In genomic region chr17:50139950-50140885, GRCh38 we compare ENCODE assay signal across 8 cellular contexts. TPM values are rescaled to one million over a fixed set of nuclear protein-coding genes. Genes with fewer than 3 reads are reported as not detected.
A peak's percentile ranks its signal among the peaks of the same experiment; 100 is the strongest.
DNase-seq lines count a peak whose midpoint lies in the region; ATAC-seq and TF ChIP-seq lines count a peak whose summit lies in the region.

No MANE protein-coding gene starts in this region.

- H3K4me1 ChIP-seq in OCI-LY7 (ENCODE audit: insufficient read depth, low read length, poor library complexity, severe bottlenecking) (peaks cover 24% of the 10 kb centered on the region), esophagus muscularis mucosa (peaks cover 24 to 53% (median 50%) of the 10 kb centered on the region in 4 donors), stomach (peaks cover 9 to 51% (median 33%) of the 10 kb centered on the region in 4 donors)

- H3K27me3 ChIP-seq in esophagus muscularis mucosa (no peaks in the 10 kb centered on the region), stomach (no peaks in the 10 kb centered on the region)

- H3K36me3 ChIP-seq in OCI-LY7 (ENCODE audit: insufficient read depth, low read length): peaks cover 99% of the 10 kb centered on the region
- H3K36me3 ChIP-seq in esophagus muscularis mucosa: peaks cover 75 to 100% (median 99%) of the 10 kb centered on the region in 4 donors
- H3K36me3 ChIP-seq in stomach: peaks cover 86 to 100% (median 100%) of the 10 kb centered on the region in 4 donors

- H3K27me3 Mint-ChIP-seq in natural killer cell treated with Interleukin-12 subunit alpha and Interleukin-12 subunit beta and Interleukin-15 and Interleukin-18, amount 100 ng/mL, for 72 hours: no peaks in the 10 kb centered on the region

- DNase-seq in ELR (ENCODE audit: low read depth): peak; percentile 87
- DNase-seq in OCI-LY7 (ENCODE audit: low spot score): peak; percentile 63
- peak; percentile 77 for DNase-seq in activated T-cell treated with anti-CD3 and anti-CD28 coated beads for 48 hours (ENCODE audit: low read depth)
- no peak for DNase-seq in esophagus muscularis mucosa (ENCODE audit: extremely low spot score)
- DNase-seq in natural killer cell treated with Interleukin-12 subunit alpha and Interleukin-12 subunit beta and Interleukin-15 and Interleukin-18, amount 100 ng/mL, for 72 hours (ENCODE audit: low spot score): peak; percentile 76
- DNase-seq in stomach: peak; percentile 81
- DNase-seq in amniotic stem cell (lab: John Stamatoyannopoulos, UW): no peak

- TF ChIP-seq POLR2A in esophagus muscularis mucosa (IDR thresholded peaks at IDR 0.05; ENCODE audit: low read depth) (no peak), stomach (IDR thresholded peaks at IDR 0.05) (no peak)

- TF ChIP-seq CTCF in OCI-LY7 (conservative IDR thresholded peaks at IDR 0.05; ENCODE audit: low read length) (peak; percentile 87), esophagus muscularis mucosa (IDR thresholded peaks at IDR 0.05) (peak; percentile 95 to 97 (median 96)), stomach (IDR thresholded peaks at IDR 0.05) (peak in 6 of 7 experiments; percentile 75 to 97 (median 96))

- CTCF ChIA-PET in OCI-LY7 (lab: Charles Lee; ENCODE audit: unreplicated experiment): no interaction called here

- POLR2A ChIA-PET in OCI-LY7 (lab: Charles Lee): no interaction called here

- intact Hi-C loops in OCI-LY7 (cut with micrococcal nuclease; ENCODE audit: unreplicated experiment) (loop anchor here (1.0 kb wide), 1 partner anchor 21 kb away; no protein-coding TSS in a partner anchor), esophagus muscularis mucosa (cut with DNase I) (no loop called here), stomach (cut with DNase I; ENCODE audit: low total_unique reads) (loop anchor here (5.0 kb wide), 1 partner anchor 33 kb away; no protein-coding TSS in a partner anchor)

- H3K4me3 ChIP-seq in OCI-LY7 (ENCODE audit: low read depth, low read length, poor library complexity, severe bottlenecking): no peak overlapping the region
- H3K4me3 ChIP-seq in esophagus muscularis mucosa: no peak overlapping the region
- H3K4me3 ChIP-seq in stomach: no peak overlapping the region

- peak overlapping the region; percentile 64 for H3K4me3 Mint-ChIP-seq in natural killer cell treated with Interleukin-12 subunit alpha and Interleukin-12 subunit beta and Interleukin-15 and Interleukin-18, amount 100 ng/mL, for 72 hours

- peak; percentile 47 for ATAC-seq in HG02981 (IDR thresholded peaks at IDR 0.05; ENCODE audit: unreplicated experiment)
- ATAC-seq in natural killer cell treated with Interleukin-12 subunit alpha and Interleukin-12 subunit beta and Interleukin-15 and Interleukin-18, amount 100 ng/mL, for 72 hours: peak; percentile 86

- H3K27ac ChIP-seq in OCI-LY7 (ENCODE audit: low read depth, low read length, poor library complexity, severe bottlenecking) (no peak overlapping the region), esophagus muscularis mucosa (replicated peaks in 1 of 4) (peak overlapping the region; percentile 35 to 59 (median 40)), stomach (peak overlapping the region in 3 of 5 donors; percentile 16 to 60 (median 43))

- H3K9me3 Mint-ChIP-seq in natural killer cell treated with Interleukin-12 subunit alpha and Interleukin-12 subunit beta and Interleukin-15 and Interleukin-18, amount 100 ng/mL, for 72 hours: no peaks in the 10 kb centered on the region

- peaks cover 26% of the 10 kb centered on the region for H3K36me3 Mint-ChIP-seq in natural killer cell treated with Interleukin-12 subunit alpha and Interleukin-12 subunit beta and Interleukin-15 and Interleukin-18, amount 100 ng/mL, for 72 hours

- peaks cover 74 to 78% of the 10 kb centered on the region in 2 donors for H3K4me1 Mint-ChIP-seq in natural killer cell treated with Interleukin-12 subunit alpha and Interleukin-12 subunit beta and Interleukin-15 and Interleukin-18, amount 100 ng/mL, for 72 hours (ENCODE audit: low read depth in 2 of 2)

- BruUV-seq in OCI-LY7 (replicated peaks; lab: Mats Ljungman, UMichigan): no TSS peak

- no peak for TF ChIP-seq EP300 in esophagus muscularis mucosa (IDR thresholded peaks at IDR 0.05)
- TF ChIP-seq EP300 in stomach (IDR thresholded peaks at IDR 0.05): no peak

- no peaks in the 10 kb centered on the region for H3K9me2 ChIP-seq in OCI-LY7 (ENCODE audit: insufficient read depth, low read length)

- WGBS in esophagus muscularis mucosa: 34% methylated on average over 19 of the region's 19 CpGs
- 44 to 46% (median 44%) methylated on average over 14 to 19 of the region's 19 CpGs for WGBS in stomach, 5 donors

- H4K20me1 ChIP-seq in OCI-LY7 (ENCODE audit: insufficient read depth, low read length): no peaks in the 10 kb centered on the region

- peaks cover 3% of the 10 kb centered on the region; the same call in 1 of the 2 replicates for H3K79me2 ChIP-seq in OCI-LY7 (ENCODE audit: insufficient read depth, low read depth, low read length)

- H3K27ac Mint-ChIP-seq in natural killer cell treated with Interleukin-12 subunit alpha and Interleukin-12 subunit beta and Interleukin-15 and Interleukin-18, amount 100 ng/mL, for 72 hours: peak overlapping the region; percentile 69 to 82

- H3K4me2 ChIP-seq in OCI-LY7 (ENCODE audit: low read length): no peak overlapping the region

- H2AFZ ChIP-seq in OCI-LY7 (ENCODE audit: low read length): no peak overlapping the region

- H3K9me3 ChIP-seq in OCI-LY7 (ENCODE audit: low read length): no peaks in the 10 kb centered on the region
- no peaks in the 10 kb centered on the region for H3K9me3 ChIP-seq in esophagus muscularis mucosa
- no peaks in the 10 kb centered on the region for H3K9me3 ChIP-seq in stomach

RNA-seq across cellular contexts. Expression of gene SAMD14, which starts 10.3 kb away (rescaled TPM):
- not detected in 2 replicates for total RNA-seq in OCI-LY7 (2014; rRNA removed; shearing (Covaris generic))
- total RNA-seq in OCI-LY7 (2022): 0.13 and 0.59 TPM in 2 replicates
- total RNA-seq in esophagus muscularis mucosa: 1 to 10 TPM in 3 of 4 donors, under 1 TPM in 1; 0.98 to 1.8 (median 1.5) TPM
- 1 to 10 TPM; 2.6 to 5.0 TPM for total RNA-seq in natural killer cell treated with Interleukin-12 subunit alpha and Interleukin-12 subunit beta and Interleukin-15 and Interleukin-18, amount 100 ng/mL, for 72 hours
- 10 to 100 TPM in 1 of 5 donors, 1 to 10 TPM in 2, not detected in 2; 1.5 to 87.0 (median 1.9) TPM for total RNA-seq in stomach
- 1 to 10 TPM; 1.3 to 2.3 (median 1.6) TPM for polyA plus RNA-seq in stomach

RNA-seq across cellular contexts. Expression of gene PPP1R9B, which starts 10.3 kb away (rescaled TPM):
- total RNA-seq in OCI-LY7 (2014; rRNA removed; shearing (Covaris generic)): 45.3 and 73.2 TPM in 2 replicates
- 73.9 and 87.0 TPM in 2 replicates for total RNA-seq in OCI-LY7 (2022)
- 10 to 100 TPM; 20.2 to 46.3 (median 37.5) TPM for total RNA-seq in esophagus muscularis mucosa
- 100 to 1,000 TPM in 1 of 2 donors, 10 to 100 TPM in 1; 96.0 to 110 TPM for total RNA-seq in natural killer cell treated with Interleukin-12 subunit alpha and Interleukin-12 subunit beta and Interleukin-15 and Interleukin-18, amount 100 ng/mL, for 72 hours
- 10 to 100 TPM; 11.6 to 64.2 (median 22.5) TPM for total RNA-seq in stomach
- polyA plus RNA-seq in stomach: 10 to 100 TPM; 13.1 to 28.8 (median 14.2) TPM

RNA-seq across cellular contexts. Expression of gene SGCA, which starts 25.6 kb away (rescaled TPM):
- total RNA-seq in OCI-LY7 (2014; rRNA removed; shearing (Covaris generic)): 0.57 TPM in 1 of 2 replicates, not detected in the other
- total RNA-seq in OCI-LY7 (2022): 1.1 TPM in 1 of 2 replicates, not detected in the other
- 100 to 1,000 TPM in 1 of 4 donors, 10 to 100 TPM in 3; 72.7 to 145 (median 82.8) TPM for total RNA-seq in esophagus muscularis mucosa
- total RNA-seq in natural killer cell treated with Interleukin-12 subunit alpha and Interleukin-12 subunit beta and Interleukin-15 and Interleukin-18, amount 100 ng/mL, for 72 hours: under 1 TPM in 1 of 2 donors, not detected in 1; 0.42 TPM
- total RNA-seq in stomach: 10 to 100 TPM in 3 of 5 donors, 1 to 10 TPM in 2; 5.4 to 89.3 (median 21.4) TPM
- 10 to 100 TPM in 1 of 3 donors, 1 to 10 TPM in 2; 6.0 to 24.3 (median 8.7) TPM for polyA plus RNA-seq in stomach

RNA-seq across cellular contexts. Expression of gene PDK2, which starts 45.1 kb away (rescaled TPM):
- total RNA-seq in OCI-LY7 (2014; rRNA removed; shearing (Covaris generic)): 10.4 and 21.8 TPM in 2 replicates
- total RNA-seq in OCI-LY7 (2022): 27.7 and 30.1 TPM in 2 replicates
- 100 to 1,000 TPM in 1 of 4 donors, 10 to 100 TPM in 3; 31.6 to 118 (median 61.4) TPM for total RNA-seq in esophagus muscularis mucosa
- 10 to 100 TPM; 11.8 to 13.7 TPM for total RNA-seq in natural killer cell treated with Interleukin-12 subunit alpha and Interleukin-12 subunit beta and Interleukin-15 and Interleukin-18, amount 100 ng/mL, for 72 hours
- total RNA-seq in stomach: 100 to 1,000 TPM in 1 of 5 donors, 10 to 100 TPM in 2, 1 to 10 TPM in 2; 4.6 to 255 (median 31.2) TPM
- polyA plus RNA-seq in stomach: 10 to 100 TPM; 13.5 to 20.6 (median 20.1) TPM

Comparison
In these comparisons a context has a peak if more than half of its experiments do, and no peak if none do; other contexts are left out.
1. DNase-seq: peak in ELR (single experiment), OCI-LY7 (single experiment), activated T-cell treated with anti-CD3 and anti-CD28 coated beads for 48 hours (single experiment), natural killer cell treated with Interleukin-12 subunit alpha and Interleukin-12 subunit beta and Interleukin-15 and Interleukin-18, amount 100 ng/mL, for 72 hours (single experiment) and stomach (single experiment); none in esophagus muscularis mucosa (single experiment) and amniotic stem cell (single experiment).
2. Peak in every context shown above with its lines, with median percentiles within 50 percentile points of each other: CTCF ChIP-seq.